28 cellular contexts compared by ENCODE assay signal in the genomic region with DNA sequence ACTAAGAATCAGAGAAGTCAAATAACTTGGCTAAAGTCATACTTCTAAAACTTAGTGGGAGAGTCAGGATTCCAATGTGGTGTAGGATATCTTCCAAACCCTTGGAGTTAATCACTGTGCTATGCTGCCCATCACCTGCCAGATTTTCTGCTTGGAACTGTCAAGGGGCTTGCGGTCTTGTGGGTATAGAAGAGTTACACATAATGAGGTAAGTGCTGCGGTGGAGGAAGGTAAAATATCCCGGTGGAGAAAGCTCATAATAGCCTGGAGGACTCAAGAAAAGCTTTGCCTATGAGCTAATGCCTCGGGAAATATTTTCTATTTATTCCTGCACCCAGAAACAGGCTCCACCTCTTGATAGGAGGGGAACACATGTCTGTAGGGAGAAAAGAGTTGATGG.
"Had no signal": no experiment of that assay in that cellular context is flagged by ENCODE, and none has a peak within 500 bp of the region (broad histone marks: within the 10 kb centered on the region; RNA-seq: fewer than 3 reads in every experiment).

No MANE protein-coding gene starts in this region.

- H3K9me3 ChIP-seq: gastroesophageal sphincter, mucosa of descending colon, right atrium auricular region, spleen, testis, tibial artery had no signal

- H3K36me3 Mint-ChIP-seq: mesothelial cell of epicardium; naive thymus-derived CD4-positive, alpha-beta T cell; neural progenitor cell; stimulated activated memory B cell treated with anti-CD40 and anti-IgM and Interleukin-4, amounts not matched to agents 10 μg/mL and 1 μg/mL and 100 μg/mL, for 72 hours; type B pancreatic cell had no signal

- H3K79me2 ChIP-seq: hepatocyte, parathyroid adenoma had no signal

- H3K27me3 ChIP-seq: gastroesophageal sphincter, heart left ventricle, hepatocyte, left lung, neural progenitor cell, right atrium auricular region, sigmoid colon, spleen, testis, tibial artery had no signal

- H3K27me3 Mint-ChIP-seq: progenitor cell of endocrine pancreas had no signal

- H3K4me3 Mint-ChIP-seq: effector memory CD8-positive, alpha-beta T cell; mesothelial cell of epicardium; naive thymus-derived CD4-positive, alpha-beta T cell; nephron; neural progenitor cell; stimulated activated memory B cell treated with anti-CD40 and anti-IgM and Interleukin-4, amounts not matched to agents 10 μg/mL and 1 μg/mL and 100 μg/mL, for 72 hours; type B pancreatic cell had no signal

- H3K27ac ChIP-seq: gastroesophageal sphincter, heart left ventricle, hepatocyte, left lung, neural progenitor cell, parathyroid adenoma, right atrium auricular region, sigmoid colon, skin epidermis, spleen, testis, tibial artery had no signal

- H3K4me3 ChIP-seq: gastroesophageal sphincter, heart left ventricle, hepatocyte, left lung, mucosa of descending colon, neural progenitor cell, right atrium auricular region, sigmoid colon, skin epidermis, spleen, testis, tibial artery had no signal

- FAIRE-seq: endometrium had no signal

- H3K9me3 Mint-ChIP-seq: effector memory CD8-positive, alpha-beta T cell; neural progenitor cell; type B pancreatic cell had no signal

- DNase-seq: cortex of kidney; effector memory CD8-positive, alpha-beta T cell; erythroblast; heart left ventricle; left cardiac atrium; left lung; mesenchymal stem cell; mucosa of descending colon; naive thymus-derived CD4-positive, alpha-beta T cell; sigmoid colon; spleen; stimulated activated CD4-positive, alpha-beta T cell treated with anti-CD3 and anti-CD28 coated beads, Interleukin-4, amount 100 ng/mL, for 4 hours; stimulated activated naive CD8-positive, alpha-beta T cell treated with anti-CD3 and anti-CD28 coated beads, Interleukin-15, Interleukin-2, amounts not matched to agents 100 U/mL and 50 U/mL, for 24 hours; substantia nigra; testis; tibial artery had no signal

- H3K27ac Mint-ChIP-seq: effector memory CD8-positive, alpha-beta T cell; mesothelial cell of epicardium; naive thymus-derived CD4-positive, alpha-beta T cell; nephron; neural progenitor cell; progenitor cell of endocrine pancreas; stimulated activated memory B cell treated with anti-CD40 and anti-IgM and Interleukin-4, amounts not matched to agents 10 μg/mL and 1 μg/mL and 100 μg/mL, for 72 hours; type B pancreatic cell had no signal

- H3K4me1 Mint-ChIP-seq: stimulated activated memory B cell treated with anti-CD40 and anti-IgM and Interleukin-4, amounts not matched to agents 10 μg/mL and 1 μg/mL and 100 μg/mL, for 72 hours had no signal

- H2AFZ ChIP-seq: hepatocyte, neural progenitor cell, parathyroid adenoma had no signal

- H3K4me2 ChIP-seq: hepatocyte had no signal

- H3K4me1 ChIP-seq: heart left ventricle, left lung, parathyroid adenoma, right atrium auricular region, sigmoid colon, spleen, testis, tibial artery had no signal

- ATAC-seq: effector memory CD8-positive, alpha-beta T cell; gastroesophageal sphincter; heart left ventricle; left lung; mucosa of descending colon; naive thymus-derived CD4-positive, alpha-beta T cell; stimulated activated naive CD8-positive, alpha-beta T cell treated with anti-CD3 and anti-CD28 coated beads, Interleukin-15, Interleukin-2, amounts not matched to agents 100 U/mL and 50 U/mL, for 24 hours had no signal

- H3K36me3 ChIP-seq: gastroesophageal sphincter, heart left ventricle, left lung, neural progenitor cell, right atrium auricular region, sigmoid colon, spleen, tibial artery had no signal
